Comparison of ENCODE assay signal across 13 cellular contexts in genomic region chr4:94332983-94333590, GRCh38. TPM values are rescaled to one million over a fixed set of nuclear protein-coding genes. Genes with fewer than 3 reads are reported as not detected.
DNase-seq lines count a peak whose midpoint lies in the region; ATAC-seq and TF ChIP-seq lines count a peak whose summit lies in the region.
"Had no signal": no experiment of that assay in that cellular context is flagged by ENCODE, and none has a peak within 500 bp of the region (broad histone marks: within the 10 kb centered on the region; RNA-seq: fewer than 3 reads in every experiment).

No MANE protein-coding gene starts in this region.

- ATAC-seq in IMR-90 (ENCODE audit: low read depth) = no peak
- ATAC-seq in omental fat pad (ENCODE audit: low FRiP score) = no peak
- ATAC-seq: activated naive CD4-positive, alpha-beta T cell treated with anti-CD3 and anti-CD28 coated beads, Interleukin-2, amount 50 U/mL, for 72 hours; CD8-positive, alpha-beta T cell had no signal

- no peak overlapping the region for H3K4me2 ChIP-seq in IMR-90 (ENCODE audit: low read depth, low read length)
- H3K4me2 ChIP-seq in mesendoderm (ENCODE audit: low read length) = no peak overlapping the region

- H4K91ac ChIP-seq in IMR-90 (ENCODE audit: insufficient read depth, low read depth, low read length) = no peak overlapping the region

- H3K56ac ChIP-seq in IMR-90 (ENCODE audit: extremely low read depth, insufficient read depth, low read length) = no peak overlapping the region
- H3K56ac ChIP-seq in mesendoderm (ENCODE audit: low read length) = no peak overlapping the region

- H3K4me1 ChIP-seq in IMR-90 (ENCODE audit: control insufficient read depth, insufficient read depth, low read length) = no peaks in the 10 kb centered on the region
- no peaks in the 10 kb centered on the region for H3K4me1 ChIP-seq in mesendoderm (ENCODE audit: control insufficient read depth, low read depth, low read length)

- H2AFZ ChIP-seq in IMR-90 (replicated peaks; ENCODE audit: low read length, poor library complexity) = no peak overlapping the region

- H4K20me1 ChIP-seq in IMR-90 (ENCODE audit: insufficient read depth, low read length) = no peaks in the 10 kb centered on the region

- H2AK9ac ChIP-seq in IMR-90 (replicated peaks; ENCODE audit: low read depth, low read length, poor library complexity) = no peak overlapping the region

- dilution Hi-C loops in IMR-90 (cut with HindIII; ENCODE audit: low sequenced_read_pairs, unreplicated experiment) = no loop called here

- H2AK5ac ChIP-seq in IMR-90 (ENCODE audit: low read depth, low read length) = no peak overlapping the region
- no peak overlapping the region for H2AK5ac ChIP-seq in mesendoderm (ENCODE audit: low read length)

- BruUV-seq in IMR-90 (replicated peaks; lab: Mats Ljungman, UMichigan) = no TSS peak

- TF ChIP-seq RAD21 in IMR-90 (IDR thresholded peaks at IDR 0.05; ENCODE audit: low read length) = peak; percentile 49

- H3K36me3 ChIP-seq in IMR-90 (ENCODE audit: control insufficient read depth, insufficient read depth, low read length) = no peaks in the 10 kb centered on the region
- no peaks in the 10 kb centered on the region for H3K36me3 ChIP-seq in mesendoderm (ENCODE audit: control insufficient read depth, insufficient read depth, low read length)

- H4K8ac ChIP-seq in IMR-90 (ENCODE audit: low read depth in 2 of 2, low read length in 2 of 2) (no peak overlapping the region), mesendoderm (ENCODE audit: low read depth, low read length) (no peak overlapping the region)

- no peaks in the 10 kb centered on the region for H3K9me1 ChIP-seq in IMR-90 (ENCODE audit: insufficient read depth, low read length)

- no peak overlapping the region for H3K4ac ChIP-seq in IMR-90 (ENCODE audit: low read depth, low read length)
- H3K4ac ChIP-seq in mesendoderm (ENCODE audit: low read depth, low read length) = no peak overlapping the region

- H3K79me1 ChIP-seq in IMR-90 (ENCODE audit: low read depth in 1 of 2, low read length in 2 of 2) (no peaks in the 10 kb centered on the region), mesendoderm (ENCODE audit: low read length) (no peaks in the 10 kb centered on the region)

- H3K9ac ChIP-seq in IMR-90 (ENCODE audit: low read depth, low read length) = no peak overlapping the region
- H3K9ac ChIP-seq in mesendoderm (ENCODE audit: low read length) = no peak overlapping the region

- CTCF ChIA-PET in IMR-90 (lab: Yijun Ruan, JAX) = no interaction called here

- no peak overlapping the region for H2BK15ac ChIP-seq in IMR-90 (ENCODE audit: low read depth, low read length)
- no peak overlapping the region for H2BK15ac ChIP-seq in mesendoderm (replicated peaks; ENCODE audit: low read depth)

- POLR2A ChIA-PET in IMR-90 (lab: Charles Lee; ENCODE audit: unreplicated experiment) = no interaction called here

- TF ChIP-seq CTCF in C4-2B (conservative IDR thresholded peaks at IDR 0.05) (peak; percentile 44), IMR-90 (conservative IDR thresholded peaks at IDR 0.05; ENCODE audit: low read depth, low read length) (peak; percentile 25; the same call in 1 of the 2 replicates), choroid plexus epithelial cell (conservative IDR thresholded peaks at IDR 0.05; ENCODE audit: low read depth, low read length) (peak; percentile 60), omental fat pad (IDR thresholded peaks at IDR 0.05) (no peak)

- H2BK20ac ChIP-seq in IMR-90 (ENCODE audit: low read depth, low read length) = no peak overlapping the region

- no peak for TF ChIP-seq POLR2A in IMR-90 (IDR thresholded peaks at IDR 0.05; ENCODE audit: low read depth, low read length)

- H3K27ac ChIP-seq in C4-2B (no peak overlapping the region), IMR-90 (ENCODE audit: insufficient read depth, low read length) (no peak overlapping the region), mesendoderm (ENCODE audit: low read depth, low read length) (no peak overlapping the region)

- no peak overlapping the region for H3K14ac ChIP-seq in IMR-90 (replicated peaks; ENCODE audit: low read depth, low read length)

- H3K4me3 ChIP-seq in IMR-90 (ENCODE audit: insufficient read depth, low read depth, low read length) (no peak overlapping the region), choroid plexus epithelial cell (ENCODE audit: low read depth, low read length) (no peak overlapping the region), mesendoderm (ENCODE audit: low read length) (no peak overlapping the region)

- in situ Hi-C loops in IMR-90 (cut with MboI; ENCODE audit: low sequenced_read_pairs) = no loop called here

- H3K27me3 ChIP-seq in IMR-90 (ENCODE audit: control insufficient read depth, insufficient read depth, low read length) (peaks cover 2% of the 10 kb centered on the region), mesendoderm (ENCODE audit: insufficient read depth, low read length, poor library complexity) (no peaks in the 10 kb centered on the region)

- DNase-seq in IMR-90 (no peak), choroid plexus epithelial cell (ENCODE audit: low read depth) (peak; percentile 52), mesendoderm (peak; percentile 98), omental fat pad (ENCODE audit: low spot score) (no peak), NCI-H526 (lab: John Stamatoyannopoulos, UW) (no peak), 8988T (no peak)
- DNase-seq in stimulated activated CD4-positive, alpha-beta T cell treated with anti-CD3 and anti-CD28 coated beads, Interleukin-4, amount 100 ng/mL, for 1 hour = no peak
- DNase-seq: CD8-positive, alpha-beta T cell; HCEC 1CT; mammary epithelial cell; NCI-H2029 had no signal

- no CpG with 5 or more reads among the region's 5 CpGs for WGBS in IMR-90 (ENCODE audit: extremely low coverage in 2 of 2, insufficient read length in 1 of 2), 2 experiments
- no CpG with 5 or more reads among the region's 5 CpGs for WGBS in mesendoderm (ENCODE audit: extremely low coverage, insufficient coverage, low lambda C conversion rate)

- H2BK120ac ChIP-seq in IMR-90 (ENCODE audit: low read depth, low read length) (no peak overlapping the region), mesendoderm (ENCODE audit: low read depth, low read length) (no peak overlapping the region)

- H3K9me3 ChIP-seq in IMR-90 (ENCODE audit: control insufficient read depth, insufficient read depth, low read length) = no peaks in the 10 kb centered on the region

- H2BK5ac ChIP-seq in IMR-90 (ENCODE audit: low read depth, low read length, poor library complexity, severe bottlenecking) (no peak overlapping the region), mesendoderm (ENCODE audit: low read length) (no peak overlapping the region)

- H3K23ac ChIP-seq in IMR-90 (ENCODE audit: low read depth, low read length) = no peak overlapping the region
- no peak overlapping the region for H3K23ac ChIP-seq in mesendoderm (ENCODE audit: low read length)

- H4K5ac ChIP-seq in IMR-90 (ENCODE audit: low read depth, low read length) = no peak overlapping the region
- H4K5ac ChIP-seq in mesendoderm (ENCODE audit: low read length) = no peak overlapping the region

- intact Hi-C loops in IMR-90 (cut with micrococcal nuclease) = no loop called here

- H3K79me2 ChIP-seq in mesendoderm (ENCODE audit: control insufficient read depth, insufficient read depth, low read length) = no peaks in the 10 kb centered on the region

- H3K18ac ChIP-seq in IMR-90 (ENCODE audit: low read depth, low read length) (no peak overlapping the region), mesendoderm (ENCODE audit: low read length) (no peak overlapping the region)

TF ChIP-seq in IMR-90, 13 proteins besides CTCF, POLR2A, EP300 and RAD21:
- no peak for TF ChIP-seq ELK1 (IDR thresholded peaks at IDR 0.05; ENCODE audit: borderline replicate concordance, low read depth, low read length)
- no peak for TF ChIP-seq MAZ (IDR thresholded peaks at IDR 0.05; ENCODE audit: borderline replicate concordance, low read depth, low read length)
- TF ChIP-seq SMC3 (IDR thresholded peaks at IDR 0.05; ENCODE audit: low read depth, low read length) = peak; percentile 24
- no peak for TF ChIP-seq RCOR1 (IDR thresholded peaks at IDR 0.05; ENCODE audit: insufficient replicate concordance, low read length)
- no peak for TF ChIP-seq MXI1 (IDR thresholded peaks at IDR 0.05; ENCODE audit: borderline replicate concordance, low read depth, low read length)
- TF ChIP-seq MAFK (IDR thresholded peaks at IDR 0.05; ENCODE audit: low read depth, low read length) = no peak
- no peak for TF ChIP-seq FOS (IDR thresholded peaks at IDR 0.05; ENCODE audit: low read depth, low read length)
- no peak for TF ChIP-seq USF2 (IDR thresholded peaks at IDR 0.05; ENCODE audit: low read depth, low read length)
- no peak for TF ChIP-seq BHLHE40 (IDR thresholded peaks at IDR 0.05; ENCODE audit: low read depth, low read length)

RNA-seq across cellular contexts. Expression of gene HPGDS, which starts 9.5 kb away (rescaled TPM):
- total RNA-seq in IMR-90 (2012; rRNA removed) (not detected in 2 replicates), omental fat pad (1 to 10 TPM; 2.8 to 3.9 (median 3.2) TPM)
- polyA plus RNA-seq in IMR-90 (2012; rRNA removed) = not detected in 2 replicates
- polyA plus RNA-seq in IMR-90 (2012; cell fraction: cytosol; rRNA removed) = not detected in 2 replicates
- polyA plus RNA-seq in IMR-90 (2012; cell fraction: nucleus; rRNA removed; ENCODE audit: low replicate concordance) = not detected in 2 replicates
- polyA plus RNA-seq in mesendoderm (2013, experiment 1 of 2) = not detected
- polyA plus RNA-seq in mesendoderm (2013, experiment 2 of 2) = not detected
- total RNA-seq: CD8-positive, alpha-beta T cell; mammary epithelial cell had no signal
- polyA plus RNA-seq: mammary epithelial cell had no signal

Comparison
In these comparisons a context has a peak if more than half of its experiments do, and no peak if none do; other contexts are left out.
1. CTCF ChIP-seq: peak in C4-2B (single experiment), IMR-90 (single experiment) and choroid plexus epithelial cell (single experiment); none in omental fat pad (0 of 3).
2. DNase-seq: peak in choroid plexus epithelial cell (single experiment) and mesendoderm (single experiment); none in IMR-90 (single experiment), omental fat pad (single experiment), NCI-H526 (0 of 2), stimulated activated CD4-positive, alpha-beta T cell treated with anti-CD3 and anti-CD28 coated beads, Interleukin-4, amount 100 ng/mL, for 1 hour (single experiment) and 8988T (single experiment).